In genomic region chr2:10431797-10432196, GRCh38 we compare ENCODE assay signal across 9 cellular contexts. TPM values are rescaled to one million over a fixed set of nuclear protein-coding genes. Genes with fewer than 3 reads are reported as not detected.
DNase-seq lines count a peak whose midpoint lies in the region; ATAC-seq and TF ChIP-seq lines count a peak whose summit lies in the region.
"Had no signal": no experiment of that assay in that cellular context is flagged by ENCODE, and none has a peak within 500 bp of the region (broad histone marks: within the 10 kb centered on the region; RNA-seq: fewer than 3 reads in every experiment).

No MANE protein-coding gene starts in this region.

- H3K27me3 Mint-ChIP-seq in activated T-cell treated with anti-CD3 and anti-CD28 coated beads, Interleukin-2, amount 50 U/mL, for 4 hours (ENCODE audit: low read depth): peaks cover 11% of the 10 kb centered on the region
- peaks cover 9% of the 10 kb centered on the region for H3K27me3 Mint-ChIP-seq in activated T-cell treated with anti-CD3 and anti-CD28 coated beads, Interleukin-2, amount 50 U/mL, for 24 hours
- H3K27me3 Mint-ChIP-seq in activated naive CD8-positive, alpha-beta T cell: no peaks in the 10 kb centered on the region
- H3K27me3 Mint-ChIP-seq in memory B cell: no peaks in the 10 kb centered on the region

- ATAC-seq in activated T-cell treated with anti-CD3 and anti-CD28 coated beads, Interleukin-2, amount 50 U/mL, for 4 hours: no peak
- ATAC-seq in memory B cell (ENCODE audit: low read depth): peak; percentile 48

- peak overlapping the region; percentile 45 for H3K4me3 ChIP-seq in suprapubic skin

- H3K36me3 ChIP-seq in suprapubic skin: peaks cover 4% of the 10 kb centered on the region

- H3K27ac ChIP-seq in suprapubic skin: no peak overlapping the region

- 43% methylated on average over 10 of the region's 16 CpGs for WGBS in suprapubic skin

- peaks cover 5% of the 10 kb centered on the region for H3K27me3 ChIP-seq in suprapubic skin

- H3K36me3 Mint-ChIP-seq in activated T-cell treated with anti-CD3 and anti-CD28 coated beads, Interleukin-2, amount 50 U/mL, for 4 hours (ENCODE audit: insufficient read depth): peaks cover 8% of the 10 kb centered on the region
- peaks cover 10% of the 10 kb centered on the region for H3K36me3 Mint-ChIP-seq in activated T-cell treated with anti-CD3 and anti-CD28 coated beads, Interleukin-2, amount 50 U/mL, for 24 hours (ENCODE audit: low read depth)
- H3K36me3 Mint-ChIP-seq in activated naive CD8-positive, alpha-beta T cell: peaks cover 2% of the 10 kb centered on the region
- peaks cover 12% of the 10 kb centered on the region for H3K36me3 Mint-ChIP-seq in memory B cell

- no peak for TF ChIP-seq EP300 in suprapubic skin (IDR thresholded peaks at IDR 0.05)

- H3K27ac Mint-ChIP-seq in activated T-cell treated with anti-CD3 and anti-CD28 coated beads, Interleukin-2, amount 50 U/mL, for 24 hours: no peak overlapping the region
- H3K27ac Mint-ChIP-seq in activated naive CD8-positive, alpha-beta T cell: no peak overlapping the region
- H3K27ac Mint-ChIP-seq in memory B cell: peak overlapping the region; percentile 87

- no peak for TF ChIP-seq POLR2A in suprapubic skin (IDR thresholded peaks at IDR 0.05)

- TF ChIP-seq CTCF in suprapubic skin (IDR thresholded peaks at IDR 0.05): no peak

- no peaks in the 10 kb centered on the region for H3K9me3 Mint-ChIP-seq in activated T-cell treated with anti-CD3 and anti-CD28 coated beads, Interleukin-2, amount 50 U/mL, for 4 hours
- H3K9me3 Mint-ChIP-seq in activated T-cell treated with anti-CD3 and anti-CD28 coated beads, Interleukin-2, amount 50 U/mL, for 24 hours: no peaks in the 10 kb centered on the region
- no peaks in the 10 kb centered on the region for H3K9me3 Mint-ChIP-seq in activated naive CD8-positive, alpha-beta T cell (ENCODE audit: low read depth)
- H3K9me3 Mint-ChIP-seq in memory B cell: peaks cover 2% of the 10 kb centered on the region

- H3K9me3 ChIP-seq in suprapubic skin: no peaks in the 10 kb centered on the region

- no peak for DNase-seq in activated T-cell treated with anti-CD3 and anti-CD28 coated beads, Interleukin-2, amount 50 U/mL, for 4 hours
- DNase-seq in activated T-cell treated with anti-CD3 and anti-CD28 coated beads, Interleukin-2, amount 50 U/mL, for 24 hours: no peak
- DNase-seq in memory B cell (ENCODE audit: low spot score in 2 of 2) (no peak), suprapubic skin (ENCODE audit: low spot score in 2 of 2) (no peak), GM19238 (ENCODE audit: insufficient read length, low spot score) (no peak), C1 segment of cervical spinal cord (lab: John Stamatoyannopoulos, UW) (no peak)
- DNase-seq in stimulated activated CD4-positive, alpha-beta T cell treated with anti-CD3 and anti-CD28 coated beads, Interleukin-1b, Interleukin-23, amount 100 ng/mL, for 48 hours: no peak
- DNase-seq: NK-92 treated with Interleukin-12 subunit alpha and Interleukin-12 subunit beta, amount 100 ng/mL, for 24 hours had no signal

- peak overlapping the region; percentile 26 for H3K4me3 Mint-ChIP-seq in activated T-cell treated with anti-CD3 and anti-CD28 coated beads, Interleukin-2, amount 50 U/mL, for 4 hours
- no peak overlapping the region for H3K4me3 Mint-ChIP-seq in activated T-cell treated with anti-CD3 and anti-CD28 coated beads, Interleukin-2, amount 50 U/mL, for 24 hours
- peak overlapping the region; percentile 75 for H3K4me3 Mint-ChIP-seq in activated naive CD8-positive, alpha-beta T cell
- peak overlapping the region; percentile 89 for H3K4me3 Mint-ChIP-seq in memory B cell

- peaks cover 21% of the 10 kb centered on the region for H3K4me1 ChIP-seq in suprapubic skin

- peaks cover 12% of the 10 kb centered on the region for H3K4me1 Mint-ChIP-seq in activated T-cell treated with anti-CD3 and anti-CD28 coated beads, Interleukin-2, amount 50 U/mL, for 4 hours (ENCODE audit: low read depth)
- H3K4me1 Mint-ChIP-seq in activated T-cell treated with anti-CD3 and anti-CD28 coated beads, Interleukin-2, amount 50 U/mL, for 24 hours (ENCODE audit: low read depth): peaks cover 13% of the 10 kb centered on the region
- peaks cover 10% of the 10 kb centered on the region for H3K4me1 Mint-ChIP-seq in activated naive CD8-positive, alpha-beta T cell (ENCODE audit: low read depth)
- peaks cover 25% of the 10 kb centered on the region for H3K4me1 Mint-ChIP-seq in memory B cell

RNA-seq across cellular contexts. Expression of gene ODC1, which starts 16.3 kb away (rescaled TPM):
- 100 to 1,000 TPM; 581 to 619 (median 602) TPM for total RNA-seq in activated T-cell treated with anti-CD3 and anti-CD28 coated beads, Interleukin-2, amount 50 U/mL, for 4 hours
- 10 to 100 TPM; 16.5 to 76.6 (median 40.8) TPM for total RNA-seq in suprapubic skin

Comparison
In these comparisons a context has a peak if more than half of its experiments do, and no peak if none do; other contexts are left out.
1. RNA of gene ODC1, which starts 16.3 kb away (total RNA-seq): 581 to 619 TPM in activated T-cell treated with anti-CD3 and anti-CD28 coated beads, Interleukin-2, amount 50 U/mL, for 4 hours; 16.5 to 76.6 TPM in suprapubic skin; every median in the first group is over 4 times any median in the second.